ENCODE assay signal across 8 cellular contexts in the genomic region with DNA sequence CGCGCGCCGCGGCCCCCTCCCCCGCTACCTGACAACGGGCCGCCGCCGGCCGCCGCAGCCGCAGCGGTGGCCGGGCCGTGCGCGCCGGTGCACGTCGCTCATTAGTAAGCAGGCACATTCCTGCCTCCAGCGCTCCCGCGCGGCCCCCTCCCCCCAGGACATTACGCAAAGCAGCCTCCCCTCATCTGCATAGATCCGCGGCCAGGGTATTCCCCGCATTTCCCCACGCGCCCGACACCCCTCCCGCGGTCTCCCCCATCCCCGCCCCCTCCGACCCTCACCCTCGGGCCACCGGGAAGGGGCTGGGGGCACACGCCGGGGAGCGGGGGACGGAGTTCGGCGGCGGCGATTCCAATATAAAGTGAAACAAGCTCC. TPM values are rescaled to one million over a fixed set of nuclear protein-coding genes. Genes with fewer than 3 reads are reported as not detected.
DNase-seq lines count a peak whose midpoint lies in the region; ATAC-seq, FAIRE-seq and TF ChIP-seq lines count a peak whose summit lies in the region.

A gene with protein sequence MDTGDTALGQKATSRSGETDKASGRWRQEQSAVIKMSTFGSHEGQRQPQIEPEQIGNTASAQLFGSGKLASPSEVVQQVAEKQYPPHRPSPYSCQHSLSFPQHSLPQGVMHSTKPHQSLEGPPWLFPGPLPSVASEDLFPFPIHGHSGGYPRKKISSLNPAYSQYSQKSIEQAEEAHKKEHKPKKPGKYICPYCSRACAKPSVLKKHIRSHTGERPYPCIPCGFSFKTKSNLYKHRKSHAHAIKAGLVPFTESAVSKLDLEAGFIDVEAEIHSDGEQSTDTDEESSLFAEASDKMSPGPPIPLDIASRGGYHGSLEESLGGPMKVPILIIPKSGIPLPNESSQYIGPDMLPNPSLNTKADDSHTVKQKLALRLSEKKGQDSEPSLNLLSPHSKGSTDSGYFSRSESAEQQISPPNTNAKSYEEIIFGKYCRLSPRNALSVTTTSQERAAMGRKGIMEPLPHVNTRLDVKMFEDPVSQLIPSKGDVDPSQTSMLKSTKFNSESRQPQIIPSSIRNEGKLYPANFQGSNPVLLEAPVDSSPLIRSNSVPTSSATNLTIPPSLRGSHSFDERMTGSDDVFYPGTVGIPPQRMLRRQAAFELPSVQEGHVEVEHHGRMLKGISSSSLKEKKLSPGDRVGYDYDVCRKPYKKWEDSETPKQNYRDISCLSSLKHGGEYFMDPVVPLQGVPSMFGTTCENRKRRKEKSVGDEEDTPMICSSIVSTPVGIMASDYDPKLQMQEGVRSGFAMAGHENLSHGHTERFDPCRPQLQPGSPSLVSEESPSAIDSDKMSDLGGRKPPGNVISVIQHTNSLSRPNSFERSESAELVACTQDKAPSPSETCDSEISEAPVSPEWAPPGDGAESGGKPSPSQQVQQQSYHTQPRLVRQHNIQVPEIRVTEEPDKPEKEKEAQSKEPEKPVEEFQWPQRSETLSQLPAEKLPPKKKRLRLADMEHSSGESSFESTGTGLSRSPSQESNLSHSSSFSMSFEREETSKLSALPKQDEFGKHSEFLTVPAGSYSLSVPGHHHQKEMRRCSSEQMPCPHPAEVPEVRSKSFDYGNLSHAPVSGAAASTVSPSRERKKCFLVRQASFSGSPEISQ (N-terminal part only) (minus strand): TSS at position 106 of the 375 bp plus-strand sequence. CDS start 170,438 bp downstream, outside the sequence.

- peaks cover 2% of the 10 kb centered on the region for H3K36me3 Mint-ChIP-seq in T-helper 1 cell treated with Interleukin-12 subunit alpha and Interleukin-12 subunit beta and Interleukin-4 antibody, amounts not matched to agents 30 μg/mL and 1 μg/mL, for 36 hours (ENCODE audit: low read depth)

- H3K27ac ChIP-seq in adipose tissue (ENCODE audit: low read depth, low read length) (peak within 1 kb of the TSS; percentile 73), prostate gland (peak within 1 kb of the TSS; percentile 99 to 100)

- no peaks in the 10 kb centered on the region for H3K27me3 ChIP-seq in prostate gland (replicated peaks; ENCODE audit: insufficient read depth)

- H3K4me1 Mint-ChIP-seq in T-helper 1 cell treated with Interleukin-12 subunit alpha and Interleukin-12 subunit beta and Interleukin-4 antibody, amounts not matched to agents 30 μg/mL and 1 μg/mL, for 36 hours (ENCODE audit: low read depth): peaks cover 45% of the 10 kb centered on the region

- FAIRE-seq in urothelium cell line (lab: Jason Lieb, UNC): no peak

- no peaks in the 10 kb centered on the region for H3K9me3 ChIP-seq in prostate gland

- peak; percentile 13 for ATAC-seq in GM21360 (IDR thresholded peaks at IDR 0.05; ENCODE audit: unreplicated experiment)
- ATAC-seq in left cardiac atrium: peak; percentile 38 to 41

- H3K9me3 Mint-ChIP-seq in T-helper 1 cell treated with Interleukin-12 subunit alpha and Interleukin-12 subunit beta and Interleukin-4 antibody, amounts not matched to agents 30 μg/mL and 1 μg/mL, for 36 hours: no peaks in the 10 kb centered on the region

- H3K27ac Mint-ChIP-seq in T-helper 1 cell treated with Interleukin-12 subunit alpha and Interleukin-12 subunit beta and Interleukin-4 antibody, amounts not matched to agents 30 μg/mL and 1 μg/mL, for 36 hours: peak within 1 kb of the TSS; percentile 100

- TF ChIP-seq POLR2A in prostate gland (IDR thresholded peaks at IDR 0.05): peak; percentile 16

- H3K36me3 ChIP-seq in prostate gland: no peaks in the 10 kb centered on the region

- H3K27me3 Mint-ChIP-seq in T-helper 1 cell treated with Interleukin-12 subunit alpha and Interleukin-12 subunit beta and Interleukin-4 antibody, amounts not matched to agents 30 μg/mL and 1 μg/mL, for 36 hours (ENCODE audit: low read depth): no peaks in the 10 kb centered on the region

- intact Hi-C loops in left cardiac atrium (cut with DNase I): loop anchor here (2.0 to 10.0 kb wide), 4 partner anchors 60 to 190 kb away; no protein-coding TSS in a partner anchor
- intact Hi-C loops in prostate gland (cut with DNase I): loop anchor here (2.0 to 5.0 kb wide), 3 partner anchors 117 to 248 kb away; a partner anchor contains a TSS

- peak within 1 kb of the TSS; percentile 87 to 94 for H3K4me3 ChIP-seq in prostate gland

- DNase-seq in CD1c-positive myeloid dendritic cell (ENCODE audit: extremely low spot score): peak; percentile 66
- DNase-seq in HuH-7.5 (ENCODE audit: low spot score): peak; percentile 71
- DNase-seq in left cardiac atrium: peak; percentile 90
- peak; percentile 95 for DNase-seq in prostate gland (ENCODE audit: low spot score)
- peak; percentile 73 for DNase-seq in urothelium cell line (ENCODE audit: low spot score)

- H3K4me3 Mint-ChIP-seq in T-helper 1 cell treated with Interleukin-12 subunit alpha and Interleukin-12 subunit beta and Interleukin-4 antibody, amounts not matched to agents 30 μg/mL and 1 μg/mL, for 36 hours: peak within 1 kb of the TSS; percentile 99

- 0 to 1% (median 0%) methylated on average over 37 to 46 of the region's 46 CpGs for WGBS in adipose tissue, 3 donors
- WGBS in prostate gland: under 1% methylated on average over 33 of the region's 46 CpGs

- peaks cover 4% of the 10 kb centered on the region for H3K4me1 ChIP-seq in prostate gland (replicated peaks)

- TF ChIP-seq CTCF in prostate gland (IDR thresholded peaks at IDR 0.05): peak in 1 of 4 experiments; percentile 58

RNA-seq across cellular contexts. Expression of the gene that starts here (rescaled TPM):
- 10 to 100 TPM in 1 of 3 donors, 1 to 10 TPM in 2; 2.6 to 10.7 (median 2.9) TPM for polyA plus RNA-seq in adipose tissue
- 10 to 100 TPM; 13.3 to 25.4 TPM for total RNA-seq in left cardiac atrium
- 10 to 100 TPM; 15.8 to 19.3 TPM for total RNA-seq in prostate gland

Comparison
In these comparisons a context has a peak if more than half of its experiments do, and no peak if none do; other contexts are left out.
1. Peak in every context shown above with its lines: DNase-seq, ATAC-seq, H3K4me3 ChIP-seq and H3K27ac ChIP-seq.